Comparison of ENCODE assay signal across 1 cellular context in genomic region chr16:4410335-4411075, GRCh38.
TF ChIP-seq lines count a peak whose summit lies in the region.

No MANE protein-coding gene starts in this region.

TF ChIP-seq in GM12878, 131 proteins besides CTCF, POLR2A, EP300 and RAD21:
- 0 out of 2 replicates have a peak, but pooled peaks have one; percentile 6 for TF ChIP-seq POLR2AphosphoS5 (IDR thresholded peaks at IDR 0.05; ENCODE audit: low read length)
- TF ChIP-seq CUX1 (IDR thresholded peaks at IDR 0.05; ENCODE audit: insufficient replicate concordance, low read depth, low read length), result no peak
